Comparison of ENCODE assay signal across 20 cellular contexts in the genomic region with DNA sequence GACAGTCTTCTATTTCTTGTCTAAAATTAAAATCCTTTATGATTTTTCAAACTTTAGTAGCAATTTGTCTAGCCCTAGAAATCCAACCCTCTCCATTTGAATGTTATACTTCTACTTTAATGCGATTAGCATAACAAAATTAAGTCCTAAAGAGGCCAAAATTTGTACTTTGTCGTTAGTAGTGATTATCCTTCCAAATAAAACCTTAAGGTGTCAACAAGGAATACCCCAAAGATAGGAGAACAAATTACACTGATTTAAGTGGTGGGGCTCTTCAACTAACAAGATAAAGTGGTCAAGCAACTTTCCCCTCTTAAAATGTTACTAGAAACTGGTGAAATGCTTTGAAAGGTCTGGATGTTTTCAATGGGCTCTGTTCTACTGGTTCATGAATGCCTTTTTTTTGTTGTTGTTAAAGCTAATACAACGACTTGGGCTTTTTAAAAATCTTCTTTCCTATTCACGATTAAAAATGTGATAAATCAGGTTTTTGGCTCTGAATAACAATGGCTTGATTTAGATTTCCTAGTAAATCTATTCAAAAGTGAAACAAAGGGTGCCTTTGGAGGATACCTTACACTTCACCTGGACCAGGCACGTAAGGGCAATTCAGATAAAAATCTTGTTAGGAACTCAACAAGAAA. TPM values are rescaled to one million over a fixed set of nuclear protein-coding genes. Genes with fewer than 3 reads are reported as not detected.
DNase-seq lines count a peak whose midpoint lies in the region; ATAC-seq, FAIRE-seq and TF ChIP-seq lines count a peak whose summit lies in the region.
"Had no signal": no experiment of that assay in that cellular context is flagged by ENCODE, and none has a peak within 500 bp of the region (broad histone marks: within the 10 kb centered on the region; RNA-seq: fewer than 3 reads in every experiment).

No MANE protein-coding gene starts in this region.

- POLR2A ChIA-PET in WTC11 (lab: Charles Lee) = no interaction called here

- peaks cover 12% of the 10 kb centered on the region for H3K4me1 ChIP-seq in keratinocyte (ENCODE audit: control insufficient read depth, extremely low read depth, insufficient read depth, low read length)
- H3K4me1 ChIP-seq: A549 had no signal

- peaks cover 83% of the 10 kb centered on the region for H3K27me3 Mint-ChIP-seq in activated T-cell treated with anti-CD3 and anti-CD28 coated beads, Interleukin-2, amount 50 U/mL, for 24 hours
- H3K27me3 Mint-ChIP-seq in WTC11 (ENCODE audit: low read depth) = peaks cover 85% of the 10 kb centered on the region
- H3K27me3 Mint-ChIP-seq in type B pancreatic cell = peaks cover 85% of the 10 kb centered on the region

- ATAC-seq in WTC11 = no peak
- ATAC-seq in GM21447 (IDR thresholded peaks at IDR 0.05; ENCODE audit: unreplicated experiment) = no peak
- ATAC-seq: A549; body of pancreas; HCT116; naive thymus-derived CD4-positive, alpha-beta T cell; stimulated activated memory B cell treated with anti-CD40 and anti-IgM and Interleukin-4, amounts not matched to agents 10 μg/mL and 1 μg/mL and 100 μg/mL, for 72 hours had no signal

- peaks cover 8% of the 10 kb centered on the region for H3K9me3 Mint-ChIP-seq in activated T-cell treated with anti-CD3 and anti-CD28 coated beads, Interleukin-2, amount 50 U/mL, for 24 hours
- no peaks in the 10 kb centered on the region for H3K9me3 Mint-ChIP-seq in WTC11
- peaks cover 4% of the 10 kb centered on the region for H3K9me3 Mint-ChIP-seq in type B pancreatic cell
- H3K9me3 Mint-ChIP-seq: activated naive CD4-positive, alpha-beta T cell treated with anti-CD3 and anti-CD28 coated beads for 36 hours had no signal

- TF ChIP-seq CTCF in WTC11 (IDR thresholded peaks at IDR 0.05) (no peak), keratinocyte (optimal IDR thresholded peaks at IDR 0.05 in 1 of 3, IDR thresholded peaks at IDR 0.05 in 1 of 3, conservative IDR thresholded peaks at IDR 0.05 in 1 of 3; ENCODE audit: extremely low read depth in 1 of 3, insufficient read depth in 2 of 3, low read length in 3 of 3) (no peak), type B pancreatic cell (conservative IDR thresholded peaks at IDR 0.05) (no peak)

- H3K4me3 Mint-ChIP-seq in activated T-cell treated with anti-CD3 and anti-CD28 coated beads, Interleukin-2, amount 50 U/mL, for 24 hours = no peak overlapping the region
- H3K4me3 Mint-ChIP-seq in WTC11 = peak overlapping the region; percentile 79
- H3K4me3 Mint-ChIP-seq in type B pancreatic cell = peak overlapping the region; percentile 62
- H3K4me3 Mint-ChIP-seq: activated naive CD4-positive, alpha-beta T cell treated with anti-CD3 and anti-CD28 coated beads for 36 hours; stimulated activated memory B cell treated with anti-CD40 and anti-IgM and Interleukin-4, amounts not matched to agents 10 μg/mL and 1 μg/mL and 100 μg/mL, for 72 hours had no signal

- H3K9me1 ChIP-seq in keratinocyte (ENCODE audit: control insufficient read depth, extremely low read depth, insufficient read depth, low read length) = no peaks in the 10 kb centered on the region

- no peak overlapping the region for H3K4me3 ChIP-seq in keratinocyte (ENCODE audit: control insufficient read depth in 2 of 3, extremely low read depth in 1 of 3, insufficient read depth in 2 of 3, low read depth in 1 of 3, low read length in 3 of 3)
- H3K4me3 ChIP-seq: A549; BLaER1 treated with 17β-estradiol and CSF1 and Interleukin-3, amounts not matched to agents 10 nM and 100 nM; body of pancreas had no signal

- H4K20me1 ChIP-seq in keratinocyte (ENCODE audit: control insufficient read depth, extremely low read depth, insufficient read depth, low read length) = no peaks in the 10 kb centered on the region

- peak; percentile 43 for FAIRE-seq in keratinocyte (lab: Jason Lieb, UNC)
- FAIRE-seq: A549 had no signal

- H3K79me2 ChIP-seq in keratinocyte (ENCODE audit: control insufficient read depth, insufficient read depth, low read length) = no peaks in the 10 kb centered on the region

- H3K27ac Mint-ChIP-seq in activated T-cell treated with anti-CD3 and anti-CD28 coated beads, Interleukin-2, amount 50 U/mL, for 24 hours = peak overlapping the region; percentile 22
- H3K27ac Mint-ChIP-seq in WTC11 = peak overlapping the region; percentile 42
- no peak overlapping the region for H3K27ac Mint-ChIP-seq in type B pancreatic cell
- H3K27ac Mint-ChIP-seq: activated naive CD4-positive, alpha-beta T cell treated with anti-CD3 and anti-CD28 coated beads for 36 hours; naive thymus-derived CD4-positive, alpha-beta T cell; stimulated activated memory B cell treated with anti-CD40 and anti-IgM and Interleukin-4, amounts not matched to agents 10 μg/mL and 1 μg/mL and 100 μg/mL, for 72 hours had no signal

- H3K9ac ChIP-seq in keratinocyte (ENCODE audit: control insufficient read depth, extremely low read depth, insufficient read depth, low read length) = no peak overlapping the region
- H3K9ac ChIP-seq: BLaER1 treated with 17β-estradiol and CSF1 and Interleukin-3, amounts not matched to agents 10 nM and 100 nM had no signal

- H3K27ac ChIP-seq in keratinocyte (ENCODE audit: control insufficient read depth, insufficient read depth, low read length) = no peak overlapping the region
- H3K27ac ChIP-seq: A549; BLaER1 treated with 17β-estradiol and CSF1 and Interleukin-3, amounts not matched to agents 10 nM and 100 nM; body of pancreas had no signal

- peak overlapping the region; percentile 36 for H3K4me2 ChIP-seq in keratinocyte (ENCODE audit: control insufficient read depth, extremely low read depth, insufficient read depth, low read depth, low read length)
- H3K4me2 ChIP-seq: A549 had no signal

- H3K36me3 Mint-ChIP-seq in activated T-cell treated with anti-CD3 and anti-CD28 coated beads, Interleukin-2, amount 50 U/mL, for 24 hours (ENCODE audit: low read depth) = no peaks in the 10 kb centered on the region
- H3K36me3 Mint-ChIP-seq in WTC11 (no peaks in the 10 kb centered on the region), type B pancreatic cell (no peaks in the 10 kb centered on the region)
- H3K36me3 Mint-ChIP-seq: stimulated activated memory B cell treated with anti-CD40 and anti-IgM and Interleukin-4, amounts not matched to agents 10 μg/mL and 1 μg/mL and 100 μg/mL, for 72 hours had no signal

- peaks cover 52% of the 10 kb centered on the region for H3K27me3 ChIP-seq in keratinocyte (ENCODE audit: control insufficient read depth, extremely low read depth, insufficient read depth, low read length)

- CTCF ChIA-PET in WTC11 (lab: Charles Lee) = interaction anchor here (0.8 to 1.4 kb wide), 2 partner anchors 35 to 48 kb away, joined by 3 to 4 read pairs; no protein-coding TSS in a partner anchor

- H3K4me1 Mint-ChIP-seq in activated T-cell treated with anti-CD3 and anti-CD28 coated beads, Interleukin-2, amount 50 U/mL, for 24 hours (ENCODE audit: low read depth) = peaks cover 32% of the 10 kb centered on the region
- H3K4me1 Mint-ChIP-seq in WTC11 (peaks cover 59% of the 10 kb centered on the region), type B pancreatic cell (ENCODE audit: unreplicated experiment) (peaks cover 18% of the 10 kb centered on the region)

- no peak overlapping the region for H2AFZ ChIP-seq in keratinocyte (ENCODE audit: control insufficient read depth, low read length)

- no peaks in the 10 kb centered on the region for H3K36me3 ChIP-seq in keratinocyte (ENCODE audit: control insufficient read depth in 2 of 2, extremely low read depth in 1 of 2, insufficient read depth in 2 of 2, low read length in 2 of 2)
- H3K36me3 ChIP-seq: BLaER1 treated with 17β-estradiol and CSF1 and Interleukin-3, amounts not matched to agents 10 nM and 100 nM had no signal

- no peaks in the 10 kb centered on the region for H3K9me3 ChIP-seq in keratinocyte (ENCODE audit: control insufficient read depth, low read depth, low read length)
- H3K9me3 ChIP-seq: A549 had no signal

- dilution Hi-C loops in keratinocyte (cut with MboI; ENCODE audit: extremely low pct_ligation_motif_present, low sequenced_read_pairs) = no loop called here

- DNase-seq in activated T-cell treated with anti-CD3 and anti-CD28 coated beads, Interleukin-2, amount 50 U/mL, for 24 hours = no peak
- no peak for DNase-seq in activated T-cell treated with anti-CD3 and anti-CD28 coated beads, Interleukin-2, amount 50 U/mL, for 48 hours
- DNase-seq in WTC11 (ENCODE audit: low spot score) (no peak), keratinocyte (ENCODE audit: low read depth, low spot score) (no peak), type B pancreatic cell (ENCODE audit: extremely low spot score, unreplicated experiment) (no peak), NCI-H1092 (lab: John Stamatoyannopoulos, UW) (no peak)
- DNase-seq in activated effector memory CD4-positive, alpha-beta T cell treated with anti-CD3 and anti-CD28 coated beads, Interleukin-2, amount 50 U/mL, for 16 hours = no peak
- DNase-seq: activated CD4-positive, CD25-positive, alpha-beta regulatory T cell treated with anti-CD3 and anti-CD28 coated beads, Interleukin-2, amount 50 U/mL, for 72 hours; activated naive CD4-positive, alpha-beta T cell treated with anti-CD3 and anti-CD28 coated beads for 36 hours; body of pancreas; cortex of kidney; DMS53; naive thymus-derived CD4-positive, alpha-beta T cell; NCI-H446 had no signal

TF ChIP-seq in WTC11, 78 proteins besides CTCF, POLR2A, EP300 and RAD21 (continues in another document):
- no peak for TF ChIP-seq NR1H2 (CRISPR knock-in tag; IDR thresholded peaks at IDR 0.05)
- TF ChIP-seq, protein P1, sequence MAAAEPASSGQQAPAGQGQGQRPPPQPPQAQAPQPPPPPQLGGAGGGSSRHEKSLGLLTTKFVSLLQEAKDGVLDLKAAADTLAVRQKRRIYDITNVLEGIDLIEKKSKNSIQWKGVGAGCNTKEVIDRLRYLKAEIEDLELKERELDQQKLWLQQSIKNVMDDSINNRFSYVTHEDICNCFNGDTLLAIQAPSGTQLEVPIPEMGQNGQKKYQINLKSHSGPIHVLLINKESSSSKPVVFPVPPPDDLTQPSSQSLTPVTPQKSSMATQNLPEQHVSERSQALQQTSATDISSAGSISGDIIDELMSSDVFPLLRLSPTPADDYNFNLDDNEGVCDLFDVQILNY (CRISPR knock-in tag; IDR thresholded peaks at IDR 0.05) = no peak

RNA-seq across cellular contexts. Expression of gene SOX21, which starts 3.3 kb away (rescaled TPM):
- 6.4 to 11.4 TPM (median 6.4 TPM) in 3 replicates for total RNA-seq in WTC11 (2021)
- polyA plus RNA-seq in keratinocyte = not detected in 3 replicates
- 0.21 TPM for polyA plus RNA-seq in keratinocyte (2011; ENCODE audit: low read depth)
- polyA plus RNA-seq in keratinocyte (2011; cell fraction: cytosol; rRNA removed) = 0.03 and 0.04 TPM in 2 replicates
- polyA plus RNA-seq in keratinocyte (2011; cell fraction: nucleus; rRNA removed) = not detected in 2 replicates
- polyA plus RNA-seq in keratinocyte (2012; ENCODE audit: low replicate concordance) = 0.11 TPM in 1 of 2 replicates, not detected in the other
- polyA minus RNA-seq in keratinocyte = not detected in 3 replicates
- polyA minus RNA-seq in keratinocyte (2011; cell fraction: cytosol; rRNA and poly(A)+ RNA removed) = not detected
- not detected in 2 replicates for polyA minus RNA-seq in keratinocyte (2011; cell fraction: nucleus; rRNA and poly(A)+ RNA removed)
- 9.6 and 11.4 TPM in 2 replicates for total RNA-seq in type B pancreatic cell (ENCODE audit: low replicate concordance)
- total RNA-seq: activated naive CD4-positive, alpha-beta T cell treated with anti-CD3 and anti-CD28 coated beads for 36 hours; naive thymus-derived CD4-positive, alpha-beta T cell; OCI-LY7 had no signal
- polyA plus RNA-seq: naive thymus-derived CD4-positive, alpha-beta T cell had no signal
